ENCODE assay signal across 9 cellular contexts in genomic region chr10:6269953-6270867, GRCh38.
DNase-seq lines count a peak whose midpoint lies in the region; ATAC-seq, FAIRE-seq and TF ChIP-seq lines count a peak whose summit lies in the region.
"Had no signal": no experiment of that assay in that cellular context is flagged by ENCODE, and none has a peak within 500 bp of the region (broad histone marks: within the 10 kb centered on the region; RNA-seq: fewer than 3 reads in every experiment).

No MANE protein-coding gene starts in this region.

- no peak for FAIRE-seq in urothelium cell line (lab: Jason Lieb, UNC)
- FAIRE-seq: H1 had no signal

- H3K27me3 Mint-ChIP-seq in Calu3 (ENCODE audit: unreplicated experiment): no peaks in the 10 kb centered on the region

- TF ChIP-seq CTCF in mammary epithelial cell (conservative IDR thresholded peaks at IDR 0.05 in 1 of 2, IDR thresholded peaks at IDR 0.05 in 1 of 2; ENCODE audit: extremely low read depth in 1 of 2, insufficient read depth in 1 of 2, low read depth in 1 of 2, low read length in 2 of 2) (no peak), Calu3 (IDR thresholded peaks at IDR 0.05; ENCODE audit: unreplicated experiment) (no peak)

- H3K9me3 ChIP-seq in mammary epithelial cell (replicated peaks; ENCODE audit: insufficient read depth, low read length): no peaks in the 10 kb centered on the region

- no peaks in the 10 kb centered on the region for H4K20me1 ChIP-seq in mammary epithelial cell (ENCODE audit: insufficient read depth, low read length)

- H3K4me2 ChIP-seq in mammary epithelial cell (ENCODE audit: insufficient read depth, low read depth, low read length): peak overlapping the region; percentile 19

- DNase-seq in T-helper 2 cell (peak in 4 of 5 experiments; percentile 26 to 96 (median 70)), mammary epithelial cell (peak; percentile 90), globus pallidus (ENCODE audit: low spot score) (no peak), urothelium cell line (ENCODE audit: low spot score) (no peak), Calu3 (no peak)
- DNase-seq in stimulated activated CD8-positive, alpha-beta memory T cell treated with anti-CD3 and anti-CD28 coated beads, Interleukin-12 subunit alpha, Interleukin-12 subunit beta, amount 100 ng/mL, for 24 hours (ENCODE audit: extremely low read depth): peak; percentile 36

- no peaks in the 10 kb centered on the region for H3K27me3 ChIP-seq in mammary epithelial cell (ENCODE audit: insufficient read depth, low read length)

- H3K36me3 ChIP-seq in mammary epithelial cell (ENCODE audit: insufficient read depth, low read length): no peaks in the 10 kb centered on the region

- in situ Hi-C loops in mammary epithelial cell (cut with MboI; ENCODE audit: low sequenced_read_pairs in 2 of 2): no loop called here

- H3K36me3 Mint-ChIP-seq in Calu3 (ENCODE audit: insufficient read depth, unreplicated experiment): peaks cover 6% of the 10 kb centered on the region

- dilution Hi-C loops in mammary epithelial cell (cut with HindIII; ENCODE audit: low sequenced_read_pairs): loop anchor here (5.0 kb wide), 1 partner anchor 32 kb away; no protein-coding TSS in a partner anchor

- intact Hi-C loops in mammary epithelial cell (cut with micrococcal nuclease): no loop called here
- intact Hi-C loops in Calu3 (cut with micrococcal nuclease; ENCODE audit: unreplicated experiment): no loop called here

- no peak overlapping the region for H3K4me3 ChIP-seq in mammary epithelial cell (replicated peaks in 1 of 3; ENCODE audit: insufficient read depth in 1 of 3, low read depth in 2 of 3, low read length in 3 of 3)

- CTCF ChIA-PET in mammary epithelial cell (lab: Charles Lee; ENCODE audit: low non-redundant PET) (no interaction called here), Calu3 (lab: Charles Lee) (no interaction called here)

- 72% methylated on average over 18 of the region's 20 CpGs for WGBS in mammary epithelial cell (ENCODE audit: low coverage, missing lambda C conversion rate)

- H2AFZ ChIP-seq in mammary epithelial cell (ENCODE audit: low read depth, low read length): no peak overlapping the region

- H3K4me1 Mint-ChIP-seq in Calu3 (ENCODE audit: low read depth, unreplicated experiment): peaks cover 21% of the 10 kb centered on the region

- no TSS peak for BruUV-seq in mammary epithelial cell (replicated peaks; lab: Mats Ljungman, UMichigan)
- no TSS peak for BruUV-seq in Calu3 (replicated peaks; lab: Mats Ljungman, UMichigan)

- ATAC-seq in GM18498 (IDR thresholded peaks at IDR 0.05; ENCODE audit: unreplicated experiment): peak; percentile 73
- ATAC-seq in HG02798 (IDR thresholded peaks at IDR 0.05; ENCODE audit: poor library complexity, unreplicated experiment): peak; percentile 63

- H3K4me1 ChIP-seq in mammary epithelial cell (ENCODE audit: insufficient read depth, low read length): peaks cover 21% of the 10 kb centered on the region

- H3K27ac Mint-ChIP-seq in Calu3 (ENCODE audit: unreplicated experiment): no peak overlapping the region

- H3K79me2 ChIP-seq in mammary epithelial cell (ENCODE audit: insufficient read depth, low read length): no peaks in the 10 kb centered on the region

- no peak overlapping the region for H3K9ac ChIP-seq in mammary epithelial cell (ENCODE audit: insufficient read depth, low read length)

- peak overlapping the region; percentile 6 for H3K27ac ChIP-seq in mammary epithelial cell (ENCODE audit: insufficient read depth, low read depth, low read length)

- H3K4me3 Mint-ChIP-seq in Calu3 (ENCODE audit: low read depth, unreplicated experiment): no peak overlapping the region

- no peaks in the 10 kb centered on the region for H3K9me3 Mint-ChIP-seq in Calu3 (ENCODE audit: low read depth, unreplicated experiment)

Comparison
In these comparisons a context has a peak if more than half of its experiments do, and no peak if none do; other contexts are left out.
1. DNase-seq: peak in T-helper 2 cell (4 of 5), mammary epithelial cell (single experiment) and stimulated activated CD8-positive, alpha-beta memory T cell treated with anti-CD3 and anti-CD28 coated beads, Interleukin-12 subunit alpha, Interleukin-12 subunit beta, amount 100 ng/mL, for 24 hours (single experiment); none in globus pallidus (single experiment), urothelium cell line (single experiment) and Calu3 (single experiment).